Comparison of ENCODE assay signal across 8 cellular contexts in genomic region chr11:65661599-65662246, GRCh38. TPM values are rescaled to one million over a fixed set of nuclear protein-coding genes. Genes with fewer than 3 reads are reported as not detected.
DNase-seq lines count a peak whose midpoint lies in the region; ATAC-seq and TF ChIP-seq lines count a peak whose summit lies in the region.

No MANE protein-coding gene starts in this region.

- H3K4me2 ChIP-seq in DOHH2 (ENCODE audit: low read length), result peak overlapping the region; percentile 98
- peak overlapping the region; percentile 98 for H3K4me2 ChIP-seq in fibroblast of lung (ENCODE audit: extremely low read depth, insufficient read depth, low read length)

- H3K79me2 ChIP-seq in DOHH2 (ENCODE audit: control insufficient read depth, low read length) (peaks cover 37% of the 10 kb centered on the region), fibroblast of lung (ENCODE audit: control insufficient read depth, insufficient read depth, low read length) (peaks cover 32% of the 10 kb centered on the region)

- intact Hi-C loops in prostate gland (cut with DNase I), result loop anchor here (5.0 kb wide), 1 partner anchor 84 kb away; the partner anchor contains the start of gene EHBP1L1

- peak in 1 of 3 donors; percentile 6 for DNase-seq in T-helper 17 cell
- DNase-seq in fibroblast of lung (ENCODE audit: low read depth in 2 of 2), result no peak
- no peak for DNase-seq in prostate gland (ENCODE audit: low spot score)
- DNase-seq in NCI-H446 (lab: John Stamatoyannopoulos, UW), result no peak
- no peak for DNase-seq in SHP77 (lab: John Stamatoyannopoulos, UW)
- no peak for DNase-seq in NCI-H1105 (lab: John Stamatoyannopoulos, UW)

- WGBS in prostate gland, result 41% methylated on average over 25 of the region's 25 CpGs

- no peak for TF ChIP-seq CTCF in DOHH2 (IDR thresholded peaks at IDR 0.05; ENCODE audit: low read depth, low read length, poor library complexity, severe bottlenecking)
- TF ChIP-seq CTCF in fibroblast of lung (conservative IDR thresholded peaks at IDR 0.05 in 1 of 2, IDR thresholded peaks at IDR 0.05 in 1 of 2; ENCODE audit: low read depth in 1 of 2, low read length in 2 of 2), result no peak
- no peak for TF ChIP-seq CTCF in prostate gland (IDR thresholded peaks at IDR 0.05)

- ATAC-seq in T-helper 17 cell (no peak), HG02840 (IDR thresholded peaks at IDR 0.05; ENCODE audit: low FRiP score, unreplicated experiment) (no peak)

- no peak overlapping the region for H2AFZ ChIP-seq in fibroblast of lung (ENCODE audit: low read length)

- peaks cover 10% of the 10 kb centered on the region for H3K4me1 ChIP-seq in DOHH2 (ENCODE audit: control insufficient read depth, low read length)
- peaks cover 10% of the 10 kb centered on the region for H3K4me1 ChIP-seq in fibroblast of lung (ENCODE audit: control insufficient read depth, extremely low read depth, insufficient read depth, low read length)
- H3K4me1 ChIP-seq in prostate gland (replicated peaks), result peaks cover 15% of the 10 kb centered on the region

- peaks cover 30% of the 10 kb centered on the region for H3K4me1 Mint-ChIP-seq in T-helper 17 cell

- H3K4me3 ChIP-seq in DOHH2 (ENCODE audit: low read length) (peak overlapping the region; percentile 96), fibroblast of lung (replicated peaks in 1 of 4; ENCODE audit: control extremely low read depth in 1 of 4, insufficient read depth in 1 of 4, low read depth in 3 of 4, low read length in 4 of 4) (peak overlapping the region; percentile 90 to 96 (median 94)), prostate gland (peak overlapping the region; percentile 97 to 100)

- no peaks in the 10 kb centered on the region for H3K9me3 ChIP-seq in DOHH2 (ENCODE audit: control insufficient read depth, insufficient read depth, low read length)
- no peaks in the 10 kb centered on the region for H3K9me3 ChIP-seq in T-helper 17 cell (ENCODE audit: control insufficient read depth, low read length, poor library complexity, severe bottlenecking)
- H3K9me3 ChIP-seq in fibroblast of lung (ENCODE audit: control insufficient read depth, insufficient read depth, low read depth, low read length), result no peaks in the 10 kb centered on the region
- no peaks in the 10 kb centered on the region for H3K9me3 ChIP-seq in prostate gland

- H3K36me3 ChIP-seq in DOHH2 (ENCODE audit: control insufficient read depth, low read length) (peaks cover 54% of the 10 kb centered on the region), fibroblast of lung (ENCODE audit: control insufficient read depth, insufficient read depth, low read length) (peaks cover 36% of the 10 kb centered on the region), prostate gland (peaks cover 19 to 25% of the 10 kb centered on the region in 2 donors)

- peaks cover 8% of the 10 kb centered on the region; the same call in 1 of the 2 replicates for H3F3A ChIP-seq in DOHH2 (ENCODE audit: control insufficient read depth, insufficient read depth)

- H3K27ac ChIP-seq in DOHH2 (ENCODE audit: low read depth, low read length), result 0 out of 2 replicates have a peak overlapping the region, but pooled peaks have one; percentile 16
- peak overlapping the region; percentile 94 for H3K27ac ChIP-seq in fibroblast of lung (ENCODE audit: insufficient read depth, low read length)
- H3K27ac ChIP-seq in prostate gland, result peak overlapping the region; percentile 98 to 99

- H3K27me3 ChIP-seq in DOHH2 (ENCODE audit: control insufficient read depth, low read length) (no peaks in the 10 kb centered on the region), fibroblast of lung (ENCODE audit: control insufficient read depth, insufficient read depth, low read length) (no peaks in the 10 kb centered on the region), prostate gland (replicated peaks; ENCODE audit: insufficient read depth) (no peaks in the 10 kb centered on the region)

- H4K20me1 ChIP-seq in DOHH2 (ENCODE audit: control insufficient read depth, insufficient read depth, low read depth, low read length) (peaks cover 12% of the 10 kb centered on the region), fibroblast of lung (ENCODE audit: control insufficient read depth, extremely low read depth, insufficient read depth, low read length) (no peaks in the 10 kb centered on the region)

- no peaks in the 10 kb centered on the region for H3K27me3 Mint-ChIP-seq in T-helper 17 cell

- peak overlapping the region; percentile 83 for H3K27ac Mint-ChIP-seq in T-helper 17 cell

- no peak for TF ChIP-seq POLR2A in prostate gland (IDR thresholded peaks at IDR 0.05)

- peak overlapping the region; percentile 90 for H3K4me3 Mint-ChIP-seq in T-helper 17 cell

- peaks cover 13% of the 10 kb centered on the region for H3K36me3 Mint-ChIP-seq in T-helper 17 cell (ENCODE audit: low read depth)

- H3K9me2 ChIP-seq in DOHH2 (replicated peaks; ENCODE audit: control insufficient read depth, low read length), result no peaks in the 10 kb centered on the region

- peak overlapping the region; percentile 88 for H3K9ac ChIP-seq in fibroblast of lung (ENCODE audit: insufficient read depth, low read length)

RNA-seq across cellular contexts. Expression of gene RELA, which starts 1.0 kb away (rescaled TPM):
- total RNA-seq in T-helper 17 cell (100 to 1,000 TPM; 302 to 378 TPM), fibroblast of lung (13.9 and 15.7 TPM in 2 replicates), prostate gland (10 to 100 TPM; 51.8 to 98.4 TPM)
- polyA plus RNA-seq in fibroblast of lung, result 23.0 and 31.8 TPM in 2 replicates
- 46.7 and 57.7 TPM in 2 replicates for polyA plus RNA-seq in fibroblast of lung (2012)
- polyA minus RNA-seq in fibroblast of lung (ENCODE audit: low replicate concordance), result 145 and 281 TPM in 2 replicates

RNA-seq across cellular contexts. Expression of gene SIPA1, which starts 23.8 kb away (rescaled TPM):
- total RNA-seq in T-helper 17 cell (100 to 1,000 TPM; 142 to 182 TPM), fibroblast of lung (13.6 and 32.5 TPM in 2 replicates), prostate gland (10 to 100 TPM; 38.2 to 45.2 TPM)
- 7.8 and 15.4 TPM in 2 replicates for polyA plus RNA-seq in fibroblast of lung
- 26.1 and 51.6 TPM in 2 replicates for polyA plus RNA-seq in fibroblast of lung (2012)
- 62.6 and 96.0 TPM in 2 replicates for polyA minus RNA-seq in fibroblast of lung (ENCODE audit: low replicate concordance)

RNA-seq across cellular contexts. Expression of gene PCNX3, which starts 46.1 kb away (rescaled TPM):
- total RNA-seq in T-helper 17 cell (10 to 100 TPM; 56.0 to 60.5 TPM), fibroblast of lung (11.0 and 14.7 TPM in 2 replicates), prostate gland (10 to 100 TPM; 32.0 to 67.9 TPM)
- polyA plus RNA-seq in fibroblast of lung, result 8.0 and 14.5 TPM in 2 replicates
- 16.1 and 25.3 TPM in 2 replicates for polyA plus RNA-seq in fibroblast of lung (2012)
- polyA minus RNA-seq in fibroblast of lung (ENCODE audit: low replicate concordance), result 80.6 and 89.1 TPM in 2 replicates

RNA-seq across cellular contexts. Expression of gene MAP3K11, which starts 47.7 kb away (rescaled TPM):
- total RNA-seq in T-helper 17 cell (10 to 100 TPM; 63.1 to 64.6 TPM), fibroblast of lung (16.7 and 19.3 TPM in 2 replicates), prostate gland (10 to 100 TPM; 42.7 to 67.9 TPM)
- 10.6 and 14.7 TPM in 2 replicates for polyA plus RNA-seq in fibroblast of lung
- 20.2 and 31.5 TPM in 2 replicates for polyA plus RNA-seq in fibroblast of lung (2012)
- polyA minus RNA-seq in fibroblast of lung (ENCODE audit: low replicate concordance), result 45.3 and 49.2 TPM in 2 replicates

RNA-seq across cellular contexts. Expression of gene KAT5, which starts 50.3 kb away (rescaled TPM):
- 100 to 1,000 TPM; 120 to 123 TPM for total RNA-seq in T-helper 17 cell
- 31.3 and 50.4 TPM in 2 replicates for total RNA-seq in fibroblast of lung
- polyA plus RNA-seq in fibroblast of lung, result 27.8 and 34.0 TPM in 2 replicates
- polyA plus RNA-seq in fibroblast of lung (2012), result 25.4 and 35.8 TPM in 2 replicates
- 44.1 and 85.2 TPM in 2 replicates for polyA minus RNA-seq in fibroblast of lung (ENCODE audit: low replicate concordance)
- total RNA-seq in prostate gland, result 100 to 1,000 TPM in 1 of 2 donors, 10 to 100 TPM in 1; 74.8 to 107 TPM

Comparison
In these comparisons a context has a peak if more than half of its experiments do, and no peak if none do; other contexts are left out.
1. H3K27ac ChIP-seq: peak in every context shown above with its lines; median percentile 98 in prostate gland; 94 in fibroblast of lung; 16 in DOHH2.